ENCODE assay signal across 8 cellular contexts in genomic region chr9:125409637-125410521, GRCh38.
DNase-seq lines count a peak whose midpoint lies in the region; ATAC-seq lines count a peak whose summit lies in the region.

No MANE protein-coding gene starts in this region.

- H3K4me3 ChIP-seq in iPS DF 6.9 (ENCODE audit: low read length): no peak overlapping the region

- 100% methylated on average over 2 of the region's 13 CpGs for WGBS in iPS DF 6.9 (ENCODE audit: insufficient coverage, insufficient read length)

- no peaks in the 10 kb centered on the region for H3K36me3 ChIP-seq in iPS DF 6.9 (ENCODE audit: control insufficient read depth, insufficient read depth, low read length)

- no peaks in the 10 kb centered on the region for H3K4me1 ChIP-seq in iPS DF 6.9 (ENCODE audit: control insufficient read depth, insufficient read depth, low read length)

- DNase-seq in NCI-H345 (lab: John Stamatoyannopoulos, UW) (peak; percentile 34), NCI-H345 treated with DMSO at 0.1 percent for 48 hours (lab: John Stamatoyannopoulos, UW; ENCODE audit: unreplicated experiment) (no peak), LHCN-M2 (ENCODE audit: low read depth) (peak; percentile 46), iPS DF 6.9 (ENCODE audit: low read depth, low spot score) (peak; percentile 35), putamen (ENCODE audit: low spot score) (no peak), NCI-H1092 treated with DMSO at 0.1 percent for 48 hours (lab: John Stamatoyannopoulos, UW) (no peak)
- peak; percentile 25 to 27 for DNase-seq in activated CD4-positive, alpha-beta T cell treated with anti-CD3 and anti-CD28 coated beads, Interleukin-2, amount 50 U/mL, for 4 hours

- H3K9me3 ChIP-seq in iPS DF 6.9 (ENCODE audit: control insufficient read depth, insufficient read depth, low read length): no peaks in the 10 kb centered on the region

- ATAC-seq in HG03342 (IDR thresholded peaks at IDR 0.05; ENCODE audit: unreplicated experiment): no peak

- H3K27me3 ChIP-seq in iPS DF 6.9 (ENCODE audit: control insufficient read depth, insufficient read depth, low read length): no peaks in the 10 kb centered on the region

- H3K27ac ChIP-seq in iPS DF 6.9 (ENCODE audit: low read length): no peak overlapping the region

Comparison
In these comparisons a context has a peak if more than half of its experiments do, and no peak if none do; other contexts are left out.
1. DNase-seq: peak in NCI-H345 (single experiment), LHCN-M2 (single experiment), activated CD4-positive, alpha-beta T cell treated with anti-CD3 and anti-CD28 coated beads, Interleukin-2, amount 50 U/mL, for 4 hours (2 of 2) and iPS DF 6.9 (single experiment); none in NCI-H345 treated with DMSO at 0.1 percent for 48 hours (single experiment), putamen (single experiment) and NCI-H1092 treated with DMSO at 0.1 percent for 48 hours (single experiment).